ENCODE assay signal across 8 cellular contexts in genomic region chr17:57953703-57954420, GRCh38. TPM values are rescaled to one million over a fixed set of nuclear protein-coding genes. Genes with fewer than 3 reads are reported as not detected.
DNase-seq lines count a peak whose midpoint lies in the region; ATAC-seq and TF ChIP-seq lines count a peak whose summit lies in the region.

No MANE protein-coding gene starts in this region.

- no peak for DNase-seq in AG04450 (ENCODE audit: low read depth, low spot score)
- DNase-seq in NT2/D1 (ENCODE audit: low read depth, low spot score): no peak
- DNase-seq in endodermal cell: peak; percentile 75
- no peak for DNase-seq in stimulated activated CD4-positive, alpha-beta T cell treated with anti-CD3 and anti-CD28 coated beads, Interleukin-4, amount 100 ng/mL, for 24 hours
- no peak for DNase-seq in NOMO-1 treated with DMSO at 0.1 percent for 48 hours (lab: John Stamatoyannopoulos, UW; ENCODE audit: unreplicated experiment)
- no peak for DNase-seq in NOMO-1 treated with dmso at 0.1 percent for 144 hours (lab: John Stamatoyannopoulos, UW; ENCODE audit: unreplicated experiment)

- ATAC-seq in HG03196 (IDR thresholded peaks at IDR 0.05; ENCODE audit: unreplicated experiment): no peak

- H4K20me1 ChIP-seq in neural cell (ENCODE audit: insufficient read depth): no peaks in the 10 kb centered on the region

- H3K9me3 Mint-ChIP-seq in endodermal cell: no peaks in the 10 kb centered on the region

- H3K36me3 ChIP-seq in NT2/D1 (ENCODE audit: insufficient read depth, insufficient read length, low read length): peaks cover 11% of the 10 kb centered on the region
- H3K36me3 ChIP-seq in endodermal cell (ENCODE audit: control insufficient read depth, insufficient read depth, low read length): no peaks in the 10 kb centered on the region
- no peaks in the 10 kb centered on the region for H3K36me3 ChIP-seq in neural cell (ENCODE audit: insufficient read depth, low read length)

- H3K4me1 ChIP-seq in NT2/D1 (ENCODE audit: insufficient read depth, insufficient read length): peaks cover 17% of the 10 kb centered on the region
- peaks cover 17% of the 10 kb centered on the region for H3K4me1 ChIP-seq in endodermal cell (ENCODE audit: control insufficient read depth, insufficient read depth, low read length)

- H3F3A ChIP-seq in neural cell (ENCODE audit: insufficient read depth, low read length, poor library complexity, severe bottlenecking): no peaks in the 10 kb centered on the region

- H3K9me3 ChIP-seq in AG04450 (ENCODE audit: control insufficient read depth, insufficient read depth, low read length) (no peaks in the 10 kb centered on the region), NT2/D1 (ENCODE audit: insufficient read depth, low read length) (no peaks in the 10 kb centered on the region), endodermal cell (ENCODE audit: control insufficient read depth, low read length) (no peaks in the 10 kb centered on the region), neural cell (ENCODE audit: low read length) (no peaks in the 10 kb centered on the region)

- H3K4me2 ChIP-seq in neural cell (ENCODE audit: low read length): peak overlapping the region; percentile 44

- 61 to 74% methylated on average over 10 to 14 of the region's 14 CpGs for WGBS in endodermal cell (ENCODE audit: insufficient coverage in 1 of 2, insufficient read length in 1 of 2), 2 experiments

- TF ChIP-seq EP300 in neural cell (conservative IDR thresholded peaks at IDR 0.05; ENCODE audit: poor library complexity, severe bottlenecking): no peak

- H3K27me3 Mint-ChIP-seq in endodermal cell (ENCODE audit: insufficient read depth): peaks cover 38% of the 10 kb centered on the region

- peak overlapping the region; percentile 77 for H3K9ac ChIP-seq in NT2/D1 (ENCODE audit: insufficient read length, low read depth)
- H3K9ac ChIP-seq in endodermal cell (ENCODE audit: extremely low read depth, low read length, poor library complexity, severe bottlenecking): peak overlapping the region; percentile 64
- peak overlapping the region; percentile 76 for H3K9ac ChIP-seq in neural cell (ENCODE audit: low read length)

- peak overlapping the region; percentile 45 for H3K27ac Mint-ChIP-seq in endodermal cell

- peak overlapping the region; percentile 61 for H3K4me3 Mint-ChIP-seq in endodermal cell

- TF ChIP-seq CTCF in AG04450 (IDR thresholded peaks at IDR 0.05; ENCODE audit: low read depth, low read length): no peak
- TF ChIP-seq CTCF in endodermal cell (conservative IDR thresholded peaks at IDR 0.05): no peak
- TF ChIP-seq CTCF in neural cell (IDR thresholded peaks at IDR 0.05; ENCODE audit: poor library complexity, severe bottlenecking): no peak

- peaks cover 49% of the 10 kb centered on the region for H3K4me1 Mint-ChIP-seq in endodermal cell

- H3K27me3 ChIP-seq in AG04450 (ENCODE audit: control insufficient read depth, insufficient read depth, low read length) (no peaks in the 10 kb centered on the region), NT2/D1 (ENCODE audit: insufficient read depth, insufficient read length) (peaks cover 14% of the 10 kb centered on the region), endodermal cell (ENCODE audit: control insufficient read depth, insufficient read depth, low read length, poor library complexity, severe bottlenecking) (peaks cover 15% of the 10 kb centered on the region), neural cell (ENCODE audit: insufficient read depth, low read depth, low read length) (no peaks in the 10 kb centered on the region)

- no peak overlapping the region for H2AFZ ChIP-seq in neural cell (ENCODE audit: low read depth, low read length)

- peak overlapping the region; percentile 68 for H3K4me3 ChIP-seq in AG04450 (ENCODE audit: low read depth, low read length)
- peak overlapping the region; percentile 67 for H3K4me3 ChIP-seq in NT2/D1 (ENCODE audit: insufficient read length, low read depth)
- peak overlapping the region; percentile 72 for H3K4me3 ChIP-seq in endodermal cell (ENCODE audit: low read length)
- peak overlapping the region; percentile 81 for H3K4me3 ChIP-seq in neural cell (ENCODE audit: low read length)

- no peaks in the 10 kb centered on the region for H3K9me2 ChIP-seq in neural cell (ENCODE audit: insufficient read depth, low read length)

- H3K27ac ChIP-seq in AG04450 (ENCODE audit: low read depth, low read length) (peak overlapping the region; percentile 31), endodermal cell (ENCODE audit: low read depth, low read length) (peak overlapping the region; percentile 90), neural cell (ENCODE audit: low read length) (no peak overlapping the region)

- TF ChIP-seq RAD21 in neural cell (conservative IDR thresholded peaks at IDR 0.05): no peak

- CTCF ChIA-PET in AG04450 (lab: Charles Lee): interaction anchor here (0.7 to 1.6 kb wide), 6 partner anchors 9 to 79 kb away, joined by 3 to 6 read pairs (median 4); no protein-coding TSS in a partner anchor

- POLR2A ChIA-PET in AG04450 (lab: Yijun Ruan, JAX): interaction anchor here (0.8 to 2.3 kb wide), 7 partner anchors 7 to 79 kb away, joined by 3 to 16 read pairs (median 5); partner anchors contain the start of genes SRSF1 and VEZF1

- peaks cover 27% of the 10 kb centered on the region for H3K79me2 ChIP-seq in neural cell (replicated peaks; ENCODE audit: insufficient read depth, low read length)

- H3K36me3 Mint-ChIP-seq in endodermal cell (ENCODE audit: low read depth): no peaks in the 10 kb centered on the region

TF ChIP-seq in neural cell, 6 proteins besides CTCF, POLR2A, EP300 and RAD21:
- TF ChIP-seq, protein P1, sequence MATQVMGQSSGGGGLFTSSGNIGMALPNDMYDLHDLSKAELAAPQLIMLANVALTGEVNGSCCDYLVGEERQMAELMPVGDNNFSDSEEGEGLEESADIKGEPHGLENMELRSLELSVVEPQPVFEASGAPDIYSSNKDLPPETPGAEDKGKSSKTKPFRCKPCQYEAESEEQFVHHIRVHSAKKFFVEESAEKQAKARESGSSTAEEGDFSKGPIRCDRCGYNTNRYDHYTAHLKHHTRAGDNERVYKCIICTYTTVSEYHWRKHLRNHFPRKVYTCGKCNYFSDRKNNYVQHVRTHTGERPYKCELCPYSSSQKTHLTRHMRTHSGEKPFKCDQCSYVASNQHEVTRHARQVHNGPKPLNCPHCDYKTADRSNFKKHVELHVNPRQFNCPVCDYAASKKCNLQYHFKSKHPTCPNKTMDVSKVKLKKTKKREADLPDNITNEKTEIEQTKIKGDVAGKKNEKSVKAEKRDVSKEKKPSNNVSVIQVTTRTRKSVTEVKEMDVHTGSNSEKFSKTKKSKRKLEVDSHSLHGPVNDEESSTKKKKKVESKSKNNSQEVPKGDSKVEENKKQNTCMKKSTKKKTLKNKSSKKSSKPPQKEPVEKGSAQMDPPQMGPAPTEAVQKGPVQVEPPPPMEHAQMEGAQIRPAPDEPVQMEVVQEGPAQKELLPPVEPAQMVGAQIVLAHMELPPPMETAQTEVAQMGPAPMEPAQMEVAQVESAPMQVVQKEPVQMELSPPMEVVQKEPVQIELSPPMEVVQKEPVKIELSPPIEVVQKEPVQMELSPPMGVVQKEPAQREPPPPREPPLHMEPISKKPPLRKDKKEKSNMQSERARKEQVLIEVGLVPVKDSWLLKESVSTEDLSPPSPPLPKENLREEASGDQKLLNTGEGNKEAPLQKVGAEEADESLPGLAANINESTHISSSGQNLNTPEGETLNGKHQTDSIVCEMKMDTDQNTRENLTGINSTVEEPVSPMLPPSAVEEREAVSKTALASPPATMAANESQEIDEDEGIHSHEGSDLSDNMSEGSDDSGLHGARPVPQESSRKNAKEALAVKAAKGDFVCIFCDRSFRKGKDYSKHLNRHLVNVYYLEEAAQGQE (IDR thresholded peaks at IDR 0.05; ENCODE audit: borderline replicate concordance): no peak
- TF ChIP-seq MXI1 (conservative IDR thresholded peaks at IDR 0.05; ENCODE audit: poor library complexity, severe bottlenecking) (no peak), TAF1 (IDR thresholded peaks at IDR 0.05; ENCODE audit: low read depth) (no peak), POLR2AphosphoS5 (IDR thresholded peaks at IDR 0.05) (no peak), EZH2 (IDR thresholded peaks at IDR 0.05; ENCODE audit: borderline replicate concordance, insufficient read depth, low read length, poor library complexity, severe bottlenecking) (no peak)
TF ChIP-seq in neural cell: peak in this region for 0.

RNA-seq across cellular contexts. Expression of gene CUEDC1, which starts 1.4 kb away (rescaled TPM):
- polyA plus RNA-seq in AG04450 (2011; rRNA removed) (21.6 and 27.6 TPM in 2 replicates), neural cell (25.5 and 27.0 TPM in 2 replicates)
- 20.9 and 22.6 TPM in 2 replicates for polyA minus RNA-seq in AG04450 (2011; rRNA and poly(A)+ RNA removed)
- 10 to 100 TPM; 11.0 to 18.7 TPM for total RNA-seq in endodermal cell
- polyA plus RNA-seq in endodermal cell (2013, experiment 1 of 2): 43.5 TPM
- 39.6 TPM for polyA plus RNA-seq in endodermal cell (2013, experiment 2 of 2)
- polyA minus RNA-seq in neural cell: 20.9 and 28.5 TPM in 2 replicates

RNA-seq across cellular contexts. Expression of gene VEZF1, which starts 34.2 kb away (rescaled TPM):
- polyA plus RNA-seq in AG04450 (2011; rRNA removed) (34.2 and 38.9 TPM in 2 replicates), neural cell (54.7 and 64.6 TPM in 2 replicates)
- polyA minus RNA-seq in AG04450 (2011; rRNA and poly(A)+ RNA removed): 65.1 and 68.2 TPM in 2 replicates
- 10 to 100 TPM; 50.3 to 59.3 TPM for total RNA-seq in endodermal cell
- polyA plus RNA-seq in endodermal cell (2013, experiment 1 of 2): 143 TPM
- polyA plus RNA-seq in endodermal cell (2013, experiment 2 of 2): 140 TPM
- 144 and 163 TPM in 2 replicates for polyA minus RNA-seq in neural cell

RNA-seq across cellular contexts. Expression of gene SRSF1, which starts 53.2 kb away (rescaled TPM):
- polyA plus RNA-seq in AG04450 (2011; rRNA removed) (215 and 249 TPM in 2 replicates), neural cell (357 and 380 TPM in 2 replicates)
- 278 and 309 TPM in 2 replicates for polyA minus RNA-seq in AG04450 (2011; rRNA and poly(A)+ RNA removed)
- 100 to 1,000 TPM; 339 to 361 TPM for total RNA-seq in endodermal cell
- 250 TPM for polyA plus RNA-seq in endodermal cell (2013, experiment 1 of 2)
- polyA plus RNA-seq in endodermal cell (2013, experiment 2 of 2): 209 TPM
- 376 and 408 TPM in 2 replicates for polyA minus RNA-seq in neural cell
